8 cellular contexts compared by ENCODE assay signal in the genomic region with DNA sequence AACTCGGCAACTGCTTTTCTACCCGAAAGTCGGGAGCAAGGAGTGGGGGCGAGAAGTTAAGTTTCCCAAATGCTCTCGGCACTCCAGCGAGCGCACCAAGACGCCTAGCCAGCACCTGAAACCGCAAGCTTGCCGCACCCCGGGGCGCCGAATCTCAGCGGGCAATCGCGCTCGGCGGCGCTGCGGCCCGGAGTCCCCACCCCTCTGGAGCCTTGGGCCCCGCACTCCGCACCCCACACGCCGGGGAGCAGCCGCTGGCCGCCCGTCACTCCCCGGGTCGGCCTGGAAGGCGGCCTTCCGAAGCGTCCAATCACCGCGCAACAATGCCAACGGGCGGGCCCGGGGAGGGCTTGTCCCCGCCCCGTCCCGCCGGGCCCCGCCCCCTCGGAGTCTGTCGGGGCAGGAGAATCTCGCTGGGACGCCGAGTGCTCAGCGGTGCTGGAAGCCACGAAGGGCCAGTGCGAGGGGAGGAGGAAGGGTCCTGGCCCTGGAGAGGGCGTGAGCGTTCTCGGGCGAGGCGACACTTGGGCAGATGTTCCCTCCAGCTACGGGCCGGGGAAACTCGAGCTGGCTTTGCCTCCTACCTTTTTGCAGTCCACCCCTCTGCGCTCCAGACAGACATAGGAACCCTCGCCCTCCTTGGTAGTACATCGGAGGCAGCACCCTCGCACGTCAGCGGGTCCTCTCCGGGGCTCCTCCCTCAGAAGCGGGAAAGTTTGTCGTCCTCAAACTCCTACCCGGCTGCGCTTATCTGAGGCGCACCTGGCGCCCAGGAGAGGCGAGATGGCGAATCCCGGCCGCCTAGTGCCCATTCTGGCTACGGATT. TPM values are rescaled to one million over a fixed set of nuclear protein-coding genes. Genes with fewer than 3 reads are reported as not detected.
DNase-seq lines count a peak whose midpoint lies in the region; ATAC-seq and TF ChIP-seq lines count a peak whose summit lies in the region.

No MANE protein-coding gene starts in this region.

- H3K4me3 Mint-ChIP-seq in activated CD8-positive, alpha-beta memory T cell treated with anti-CD3 and anti-CD28 coated beads, Interleukin-2, amount 10 ng/mL, durations not matched to agents 7 days and 5 days: peak overlapping the region; percentile 44
- peak overlapping the region; percentile 59 for H3K4me3 Mint-ChIP-seq in endodermal cell

- 1% methylated on average over 29 to 77 of the region's 77 CpGs for WGBS in endodermal cell (ENCODE audit: insufficient coverage in 1 of 2, insufficient read length in 1 of 2), 2 experiments

- peaks cover 13% of the 10 kb centered on the region for H3K4me1 Mint-ChIP-seq in activated CD8-positive, alpha-beta memory T cell treated with anti-CD3 and anti-CD28 coated beads, Interleukin-2, amount 10 ng/mL, durations not matched to agents 7 days and 5 days
- H3K4me1 Mint-ChIP-seq in endodermal cell: peaks cover 13% of the 10 kb centered on the region

- H3K27me3 Mint-ChIP-seq in activated CD8-positive, alpha-beta memory T cell treated with anti-CD3 and anti-CD28 coated beads, Interleukin-2, amount 10 ng/mL, durations not matched to agents 7 days and 5 days: peaks cover 75% of the 10 kb centered on the region
- peaks cover 68% of the 10 kb centered on the region for H3K27me3 Mint-ChIP-seq in endodermal cell (ENCODE audit: insufficient read depth)

- peaks cover 13% of the 10 kb centered on the region for H3K4me1 ChIP-seq in BLaER1
- no peaks in the 10 kb centered on the region for H3K4me1 ChIP-seq in endodermal cell (ENCODE audit: control insufficient read depth, insufficient read depth, low read length)

- H4K20me1 ChIP-seq in BLaER1: peaks cover 44% of the 10 kb centered on the region

- peaks cover 72% of the 10 kb centered on the region for H3K27me3 ChIP-seq in BLaER1
- H3K27me3 ChIP-seq in endodermal cell (ENCODE audit: control insufficient read depth, insufficient read depth, low read length, poor library complexity, severe bottlenecking): peaks cover 70% of the 10 kb centered on the region

- H3K36me3 ChIP-seq in BLaER1: no peaks in the 10 kb centered on the region
- no peaks in the 10 kb centered on the region for H3K36me3 ChIP-seq in endodermal cell (ENCODE audit: control insufficient read depth, insufficient read depth, low read length)

- no peak overlapping the region for H3K27ac Mint-ChIP-seq in activated CD8-positive, alpha-beta memory T cell treated with anti-CD3 and anti-CD28 coated beads, Interleukin-2, amount 10 ng/mL, durations not matched to agents 7 days and 5 days
- H3K27ac Mint-ChIP-seq in endodermal cell: no peak overlapping the region

- H3K9ac ChIP-seq in BLaER1 (peak overlapping the region; percentile 32; the same call in 1 of the 2 replicates), endodermal cell (ENCODE audit: extremely low read depth, low read length, poor library complexity, severe bottlenecking) (no peak overlapping the region)

- H3K9me3 ChIP-seq in BLaER1 (no peaks in the 10 kb centered on the region), endodermal cell (ENCODE audit: control insufficient read depth, low read length) (no peaks in the 10 kb centered on the region)

- H3K9me3 Mint-ChIP-seq in activated CD8-positive, alpha-beta memory T cell treated with anti-CD3 and anti-CD28 coated beads, Interleukin-2, amount 10 ng/mL, durations not matched to agents 7 days and 5 days (ENCODE audit: low read depth): no peaks in the 10 kb centered on the region
- H3K9me3 Mint-ChIP-seq in endodermal cell: no peaks in the 10 kb centered on the region

- CTCF ChIA-PET in activated CD8-positive, alpha-beta memory T cell treated with anti-CD3 and anti-CD28 coated beads, Interleukin-2, amount 10 ng/mL, durations not matched to agents 7 days and 5 days (lab: Charles Lee): interaction anchor here (1.4 kb wide), 1 partner anchor 35 kb away, joined by 4 read pairs; no protein-coding TSS in a partner anchor

- peak; percentile 93 for ATAC-seq in GM19397 (IDR thresholded peaks at IDR 0.05; ENCODE audit: unreplicated experiment)
- peak; percentile 93 for ATAC-seq in HG03469 (IDR thresholded peaks at IDR 0.05; ENCODE audit: unreplicated experiment)
- ATAC-seq in activated CD8-positive, alpha-beta memory T cell treated with anti-CD3 and anti-CD28 coated beads, Interleukin-2, amount 10 ng/mL, durations not matched to agents 7 days and 5 days: peak; percentile 96

- TF ChIP-seq CTCF in endodermal cell (conservative IDR thresholded peaks at IDR 0.05): peak; percentile 58

- H3K4me3 ChIP-seq in BLaER1: peak overlapping the region; percentile 72
- peak overlapping the region; percentile 81 for H3K4me3 ChIP-seq in endodermal cell (ENCODE audit: low read length)

- H3K36me3 Mint-ChIP-seq in activated CD8-positive, alpha-beta memory T cell treated with anti-CD3 and anti-CD28 coated beads, Interleukin-2, amount 10 ng/mL, durations not matched to agents 7 days and 5 days: peaks cover 3% of the 10 kb centered on the region
- no peaks in the 10 kb centered on the region for H3K36me3 Mint-ChIP-seq in endodermal cell (ENCODE audit: low read depth)

- H3K4me2 ChIP-seq in BLaER1: peak overlapping the region; percentile 99

- DNase-seq in NCI-H748 (lab: John Stamatoyannopoulos, UW; ENCODE audit: unreplicated experiment): peak; percentile 87
- peak; percentile 79 for DNase-seq in activated CD8-positive, alpha-beta memory T cell treated with anti-CD3 and anti-CD28 coated beads, Interleukin-2, amount 10 ng/mL, durations not matched to agents 7 days and 5 days
- peak; percentile 97 for DNase-seq in endodermal cell
- DNase-seq in mesenteric fat pad (ENCODE audit: low spot score): peak; percentile 98
- DNase-seq in stimulated activated CD4-positive, alpha-beta T cell treated with anti-CD3 and anti-CD28 coated beads, TNF-alpha, amount 100 ng/mL, for 48 hours (ENCODE audit: low read depth in 3 of 3): peak; percentile 49 to 86 (median 63)

- H3K27ac ChIP-seq in BLaER1 (no peak overlapping the region), endodermal cell (ENCODE audit: low read depth, low read length) (no peak overlapping the region)

RNA-seq across cellular contexts. Expression of gene ZBTB7C, which starts 1.1 kb away (rescaled TPM):
- under 1 TPM in 1 of 2 experiments, not detected in 1; 0.09 TPM for total RNA-seq in activated CD8-positive, alpha-beta memory T cell treated with anti-CD3 and anti-CD28 coated beads, Interleukin-2, amount 10 ng/mL, durations not matched to agents 7 days and 5 days
- under 1 TPM; 0.31 to 0.62 TPM for total RNA-seq in endodermal cell
- 0.43 TPM for polyA plus RNA-seq in endodermal cell (2013, experiment 1 of 2)
- polyA plus RNA-seq in endodermal cell (2013, experiment 2 of 2): 0.41 TPM
- total RNA-seq in mesenteric fat pad: 14.2 TPM
